In the genomic region with DNA sequence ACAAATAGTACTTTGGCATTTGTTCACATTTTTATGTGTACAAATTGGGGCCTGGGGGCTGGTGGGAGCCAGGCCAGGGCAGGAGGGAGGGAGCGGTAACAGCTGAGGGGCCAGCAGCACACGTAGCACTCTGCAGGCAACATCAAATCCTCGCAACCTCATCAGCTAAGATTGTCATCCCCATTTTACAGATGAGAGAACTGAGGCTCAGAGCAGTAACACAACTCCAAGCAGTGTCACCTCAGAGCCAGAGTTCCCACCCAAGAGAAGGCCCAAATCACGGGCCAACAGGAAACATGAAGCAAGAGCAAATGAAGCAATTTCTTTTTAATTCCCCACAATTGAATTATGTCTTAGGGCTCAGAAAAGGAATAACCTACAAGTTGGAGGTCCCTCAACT, we compare ENCODE assay signal across 16 cellular contexts. TPM values are rescaled to one million over a fixed set of nuclear protein-coding genes. Genes with fewer than 3 reads are reported as not detected.
A peak's percentile ranks its signal among the peaks of the same experiment; 100 is the strongest.
DNase-seq lines count a peak whose midpoint lies in the region; ATAC-seq, FAIRE-seq and TF ChIP-seq lines count a peak whose summit lies in the region.
"Had no signal": no experiment of that assay in that cellular context is flagged by ENCODE, and none has a peak within 500 bp of the region (broad histone marks: within the 10 kb centered on the region; RNA-seq: fewer than 3 reads in every experiment).

No MANE protein-coding gene starts in this region.

- H3K27me3 Mint-ChIP-seq in glutamatergic neuron (ENCODE audit: unreplicated experiment), result peaks cover 25% of the 10 kb centered on the region
- H3K27me3 Mint-ChIP-seq: activated CD4-positive, alpha-beta memory T cell treated with anti-CD3 and anti-CD28 coated beads, Interleukin-2, amount 10 ng/mL, durations not matched to agents 7 days and 5 days; B cell had no signal

- no peak overlapping the region for H3K4me3 ChIP-seq in HEK293 (ENCODE audit: low read depth, low read length)
- no peak overlapping the region for H3K4me3 ChIP-seq in ascending aorta
- H3K4me3 ChIP-seq in sigmoid colon, result no peak overlapping the region
- H3K4me3 ChIP-seq: lower lobe of right lung had no signal

- H3K27ac ChIP-seq in HEK293 (ENCODE audit: extremely low read depth, low read depth, low read length) (no peak overlapping the region), ascending aorta (peak overlapping the region; percentile 23 to 45), sigmoid colon (peak overlapping the region; percentile 35 to 94 (median 50))
- H3K27ac ChIP-seq: KMS-11, lower lobe of right lung had no signal

- FAIRE-seq in frontal cortex (lab: Jason Lieb, UNC), result no peak

- no peak overlapping the region for H3K4me3 Mint-ChIP-seq in glutamatergic neuron (ENCODE audit: unreplicated experiment)
- H3K4me3 Mint-ChIP-seq: activated CD4-positive, alpha-beta memory T cell treated with anti-CD3 and anti-CD28 coated beads, Interleukin-2, amount 10 ng/mL, durations not matched to agents 7 days and 5 days; B cell had no signal

- POLR2A ChIA-PET in HEK293 (lab: Yijun Ruan, JAX), result no interaction called here

- H3K27me3 ChIP-seq in ascending aorta (no peaks in the 10 kb centered on the region), sigmoid colon (no peaks in the 10 kb centered on the region)

- TF ChIP-seq POLR2A in sigmoid colon (IDR thresholded peaks at IDR 0.05), result no peak

- ATAC-seq in HG02840 (IDR thresholded peaks at IDR 0.05; ENCODE audit: low FRiP score, unreplicated experiment), result no peak

- H3K36me3 ChIP-seq in HEK293 (ENCODE audit: control insufficient read depth in 2 of 2, insufficient read depth in 1 of 2, low read length in 2 of 2) (peaks cover 0 to 4% of the 10 kb centered on the region in 2 experiments; a peak in 1 of 3 replicates), ascending aorta (no peaks in the 10 kb centered on the region), sigmoid colon (no peaks in the 10 kb centered on the region)
- H3K36me3 ChIP-seq: lower lobe of right lung had no signal

- TF ChIP-seq EP300 in sigmoid colon (IDR thresholded peaks at IDR 0.05), result no peak

- H3K36me3 Mint-ChIP-seq in glutamatergic neuron (ENCODE audit: unreplicated experiment), result no peaks in the 10 kb centered on the region

- WGBS in sigmoid colon, 2 donors, result 90 to 91% methylated on average over 4 of the region's 4 CpGs

- DNase-seq in ascending aorta (ENCODE audit: low spot score in 2 of 2) (no peak), glutamatergic neuron (no peak), sigmoid colon (no peak), frontal cortex (ENCODE audit: low spot score in 2 of 2) (no peak), NCI-H446 (lab: John Stamatoyannopoulos, UW) (no peak)
- DNase-seq in stimulated activated CD4-positive, alpha-beta T cell treated with anti-CD3 and anti-CD28 coated beads, Interleukin-4, amount 100 ng/mL, for 1 hour, result no peak
- DNase-seq: activated CD4-positive, alpha-beta memory T cell treated with anti-CD3 and anti-CD28 coated beads, Interleukin-2, amount 10 ng/mL, durations not matched to agents 7 days and 5 days; activated effector memory CD4-positive, alpha-beta T cell treated with anti-CD3 and anti-CD28 coated beads, Interleukin-2, amount 50 U/mL, for 16 hours; lower lobe of right lung; NCI-H1694; NCI-H774; stimulated activated CD8-positive, alpha-beta memory T cell treated with anti-CD3 and anti-CD28 coated beads, Interleukin-4, amount 100 ng/mL, for 48 hours had no signal

- CTCF ChIA-PET in HEK293 (lab: Yijun Ruan, JAX), result interaction anchor here (0.7 to 5.4 kb wide), 2 partner anchors 29 to 70 kb away, joined by 4 to 59 read pairs; no protein-coding TSS in a partner anchor

- H3K9me3 Mint-ChIP-seq in glutamatergic neuron (ENCODE audit: unreplicated experiment), result peaks cover 29% of the 10 kb centered on the region
- H3K9me3 Mint-ChIP-seq: activated CD4-positive, alpha-beta memory T cell treated with anti-CD3 and anti-CD28 coated beads, Interleukin-2, amount 10 ng/mL, durations not matched to agents 7 days and 5 days had no signal

- H3K27ac Mint-ChIP-seq in glutamatergic neuron (ENCODE audit: unreplicated experiment), result peak overlapping the region; percentile 98
- H3K27ac Mint-ChIP-seq: activated CD4-positive, alpha-beta memory T cell treated with anti-CD3 and anti-CD28 coated beads, Interleukin-2, amount 10 ng/mL, durations not matched to agents 7 days and 5 days; B cell had no signal

- peaks cover 21% of the 10 kb centered on the region for H3K4me1 ChIP-seq in HEK293 (ENCODE audit: control insufficient read depth, insufficient read depth, low read length)
- H3K4me1 ChIP-seq in ascending aorta, result peaks cover 39 to 66% of the 10 kb centered on the region in 2 donors
- H3K4me1 ChIP-seq in sigmoid colon, result peaks cover 0 to 99% (median 90%) of the 10 kb centered on the region in 4 donors

- intact Hi-C loops in ascending aorta (cut with DNase I) (no loop called here), sigmoid colon (cut with DNase I) (no loop called here)

- peaks cover 60% of the 10 kb centered on the region for H3K4me1 Mint-ChIP-seq in glutamatergic neuron (ENCODE audit: low read depth, unreplicated experiment)

- no peak for TF ChIP-seq CTCF in HEK293 (tag by site-specific recombination; IDR thresholded peaks at IDR 0.05)
- TF ChIP-seq CTCF in ascending aorta (IDR thresholded peaks at IDR 0.05), result no peak
- no peak for TF ChIP-seq CTCF in glutamatergic neuron (IDR thresholded peaks at IDR 0.05; ENCODE audit: partially characterized antibody, unreplicated experiment)
- no peak for TF ChIP-seq CTCF in sigmoid colon (IDR thresholded peaks at IDR 0.05)

- H3K9me3 ChIP-seq in HEK293 (ENCODE audit: control insufficient read depth, insufficient read depth, low read depth, low read length) (no peaks in the 10 kb centered on the region), ascending aorta (no peaks in the 10 kb centered on the region), sigmoid colon (no peaks in the 10 kb centered on the region)
- H3K9me3 ChIP-seq: lower lobe of right lung had no signal

TF ChIP-seq in HEK293, 187 proteins besides CTCF, POLR2A, EP300 and RAD21:
- TF ChIP-seq, protein P1, sequence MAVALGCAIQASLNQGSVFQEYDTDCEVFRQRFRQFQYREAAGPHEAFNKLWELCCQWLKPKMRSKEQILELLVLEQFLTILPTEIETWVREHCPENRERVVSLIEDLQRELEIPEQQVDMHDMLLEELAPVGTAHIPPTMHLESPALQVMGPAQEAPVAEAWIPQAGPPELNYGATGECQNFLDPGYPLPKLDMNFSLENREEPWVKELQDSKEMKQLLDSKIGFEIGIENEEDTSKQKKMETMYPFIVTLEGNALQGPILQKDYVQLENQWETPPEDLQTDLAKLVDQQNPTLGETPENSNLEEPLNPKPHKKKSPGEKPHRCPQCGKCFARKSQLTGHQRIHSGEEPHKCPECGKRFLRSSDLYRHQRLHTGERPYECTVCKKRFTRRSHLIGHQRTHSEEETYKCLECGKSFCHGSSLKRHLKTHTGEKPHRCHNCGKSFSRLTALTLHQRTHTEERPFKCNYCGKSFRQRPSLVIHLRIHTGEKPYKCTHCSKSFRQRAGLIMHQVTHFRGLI (tag by site-specific recombination; IDR thresholded peaks at IDR 0.05), result no peak
- peak; percentile 56; the same call in 1 of the 2 replicates for TF ChIP-seq ZNF341 (tag by site-specific recombination; IDR thresholded peaks at IDR 0.05; ENCODE audit: low read depth)
TF ChIP-seq in HEK293: peak in this region for 1.

RNA-seq across cellular contexts. Expression of gene IFFO2, which starts 14.1 kb away (rescaled TPM):
- total RNA-seq in ascending aorta, result 131 TPM
- 107 TPM for total RNA-seq in glutamatergic neuron (ENCODE audit: unreplicated experiment)
- 10 to 100 TPM in 2 of 4 donors, 1 to 10 TPM in 2; 7.5 to 35.0 (median 13.8) TPM for total RNA-seq in sigmoid colon
- polyA plus RNA-seq in sigmoid colon, result 1 to 10 TPM; 1.2 to 8.6 (median 7.2) TPM
- total RNA-seq in frontal cortex, result 7.7 TPM

RNA-seq across cellular contexts. Expression of gene ALDH4A1, which starts 40.0 kb away (rescaled TPM):
- total RNA-seq in ascending aorta, result 16.6 TPM
- 28.9 TPM for total RNA-seq in glutamatergic neuron (ENCODE audit: unreplicated experiment)
- total RNA-seq in sigmoid colon, result 10 to 100 TPM in 1 of 4 donors, 1 to 10 TPM in 3; 6.7 to 12.8 (median 8.4) TPM
- 10 to 100 TPM in 1 of 3 donors, 1 to 10 TPM in 2; 2.4 to 11.0 (median 3.7) TPM for polyA plus RNA-seq in sigmoid colon
- total RNA-seq in frontal cortex, result 4.5 TPM
